In the genomic region with DNA sequence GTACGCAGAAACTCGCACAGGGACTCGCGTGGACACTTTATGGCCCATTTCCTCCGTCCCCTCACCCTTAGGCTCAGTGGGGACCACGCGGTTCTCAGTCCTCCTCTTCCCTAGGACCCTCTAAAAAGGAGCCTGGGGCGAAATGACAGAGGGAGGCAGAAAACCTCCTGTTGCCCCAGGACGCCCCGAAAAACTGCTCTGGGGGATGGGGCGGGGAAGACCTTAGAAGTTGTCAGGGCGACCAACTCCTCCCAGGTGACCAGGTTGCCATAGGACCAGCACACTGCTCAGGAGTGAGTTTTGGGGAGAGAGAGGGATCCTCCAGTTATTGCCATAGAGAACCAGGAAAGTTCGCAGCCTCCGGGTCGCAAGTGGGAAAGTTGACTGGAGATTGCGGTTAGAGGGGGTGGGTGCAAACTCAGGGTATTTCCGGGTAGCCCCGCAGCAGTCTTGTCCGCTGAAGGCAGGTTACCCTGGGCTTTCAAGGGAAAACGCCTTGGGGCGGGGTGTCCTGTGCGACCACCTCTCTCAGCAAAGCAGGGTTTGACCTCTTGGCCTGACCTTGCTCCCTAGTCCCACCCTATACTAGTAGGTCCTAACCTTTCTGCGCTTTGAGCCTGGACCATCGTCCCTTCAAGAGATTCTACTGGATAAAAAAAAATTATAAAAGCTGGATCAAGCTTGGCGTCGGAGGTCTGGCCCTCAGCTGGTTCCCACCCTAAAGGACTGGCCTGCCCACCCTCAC, we compare ENCODE assay signal across 8 cellular contexts. TPM values are rescaled to one million over a fixed set of nuclear protein-coding genes. Genes with fewer than 3 reads are reported as not detected.
A peak's percentile ranks its signal among the peaks of the same experiment; 100 is the strongest.
DNase-seq lines count a peak whose midpoint lies in the region; ATAC-seq and TF ChIP-seq lines count a peak whose summit lies in the region.

No MANE protein-coding gene starts in this region.

- ATAC-seq in sciatic nerve: peak; percentile 7
- ATAC-seq in left lobe of liver: no peak

- H3K4me1 ChIP-seq in ES-I3 (ENCODE audit: insufficient read depth, low read length): peaks cover 13% of the 10 kb centered on the region
- peaks cover 23 to 62% (median 28%) of the 10 kb centered on the region in 3 donors for H3K4me1 ChIP-seq in esophagus squamous epithelium

- H3K9ac ChIP-seq in ES-I3 (ENCODE audit: low read depth, low read length): peak overlapping the region; percentile 37; the same call in 1 of the 2 replicates

- no peak for TF ChIP-seq POLR2A in esophagus squamous epithelium (IDR thresholded peaks at IDR 0.05)

- peak overlapping the region; percentile 25 to 69 (median 46) for H3K4me3 ChIP-seq in esophagus squamous epithelium

- no peaks in the 10 kb centered on the region for H3K36me3 ChIP-seq in ES-I3 (ENCODE audit: insufficient read depth, low read length)
- no peaks in the 10 kb centered on the region for H3K36me3 ChIP-seq in esophagus squamous epithelium

- H3K27ac ChIP-seq in esophagus squamous epithelium: no peak overlapping the region

- WGBS in esophagus squamous epithelium, 2 donors: 2 to 6% methylated on average over 16 to 17 of the region's 26 CpGs

- H3K27me3 ChIP-seq in esophagus squamous epithelium: peaks cover 41 to 100% (median 85%) of the 10 kb centered on the region in 4 donors

- H3K9me3 ChIP-seq in ES-I3 (ENCODE audit: control insufficient read depth, insufficient read depth, low read length) (no peaks in the 10 kb centered on the region), esophagus squamous epithelium (no peaks in the 10 kb centered on the region)

- peak; percentile 9 for DNase-seq in NCI-H748 treated with DMSO at 0.1 percent for 48 hours (lab: John Stamatoyannopoulos, UW)
- DNase-seq in esophagus squamous epithelium (lab: John Stamatoyannopoulos, UW): no peak
- DNase-seq in sciatic nerve (ENCODE audit: low spot score): no peak
- DNase-seq in pons (ENCODE audit: low spot score): no peak
- no peak for DNase-seq in NCI-H526 (lab: John Stamatoyannopoulos, UW)
- no peak for DNase-seq in NCI-H2227 treated with DMSO at 0.1 percent for 48 hours (lab: John Stamatoyannopoulos, UW)
- no peak for DNase-seq in left lobe of liver (ENCODE audit: low spot score)

- intact Hi-C loops in esophagus squamous epithelium (cut with DNase I) (no loop called here), sciatic nerve (cut with DNase I) (no loop called here)

- no peak for TF ChIP-seq CTCF in esophagus squamous epithelium (IDR thresholded peaks at IDR 0.05)

RNA-seq across cellular contexts. Expression of a gene that starts 7.8 kb away (rescaled TPM):
- total RNA-seq in esophagus squamous epithelium (not detected), sciatic nerve (not detected), left lobe of liver (not detected)
